Comparison of ENCODE assay signal across 1 cellular context in the genomic region with DNA sequence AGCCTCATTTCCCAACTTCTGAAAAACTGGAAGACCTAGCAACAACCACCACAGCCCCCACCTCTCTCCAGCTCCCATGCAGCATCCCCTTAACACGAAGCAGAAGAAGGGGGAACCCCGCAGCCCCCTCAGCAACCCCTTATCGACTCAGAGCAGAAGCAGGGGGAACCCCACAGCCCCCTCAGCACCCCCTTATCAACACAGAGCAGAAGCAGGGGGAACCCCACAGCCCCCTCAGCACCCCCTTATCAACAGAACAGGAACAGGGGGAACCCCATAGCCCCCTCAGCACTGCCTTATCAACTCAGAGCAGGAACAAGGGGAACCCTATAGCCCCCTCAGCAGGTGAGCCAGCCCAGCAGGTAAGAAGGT.
TF ChIP-seq lines count a peak whose summit lies in the region.

No MANE protein-coding gene starts in this region.

TF ChIP-seq in GM12878, 131 proteins besides CTCF, POLR2A, EP300 and RAD21:
- TF ChIP-seq FOXM1 (IDR thresholded peaks at IDR 0.05; ENCODE audit: low read depth, low read length), result peak; percentile 47; the same call in 1 of the 2 replicates
- peak; percentile 22; the same call in 1 of the 2 replicates for TF ChIP-seq JUNB (IDR thresholded peaks at IDR 0.05)
- TF ChIP-seq DPF2 (IDR thresholded peaks at IDR 0.05), result no peak
- no peak for TF ChIP-seq SP1 (IDR thresholded peaks at IDR 0.05; ENCODE audit: low read depth, low read length)
